12 cellular contexts compared by ENCODE assay signal in genomic region chr14:49220492-49220891, GRCh38.
"Had no signal": no experiment of that assay in that cellular context is flagged by ENCODE, and none has a peak within 500 bp of the region (broad histone marks: within the 10 kb centered on the region; RNA-seq: fewer than 3 reads in every experiment).

No MANE protein-coding gene starts in this region.

- H3K27ac ChIP-seq: right lobe of liver had no signal

- H3K4me1 ChIP-seq: right lobe of liver had no signal

- H3K9me3 ChIP-seq: esophagus muscularis mucosa, right lobe of liver had no signal

- DNase-seq: activated CD4-positive, CD25-positive, alpha-beta regulatory T cell; activated effector memory CD4-positive, alpha-beta T cell treated with Interleukin-2 at 50 U/mL for 16 hours; activated T-cell treated with anti-CD3 and anti-CD28 coated beads, Interleukin-2, amount 50 U/mL, for 1 hour; amniotic stem cell; left cardiac atrium; naive thymus-derived CD8-positive, alpha-beta T cell; nucleus accumbens; right lobe of liver; stimulated activated CD4-positive, alpha-beta T cell treated with anti-CD3 and anti-CD28 coated beads, Interleukin-1b, Interleukin-23, amount 100 ng/mL, for 48 hours; trophoblast cell had no signal

- H3K27me3 ChIP-seq: esophagus muscularis mucosa, right lobe of liver had no signal

- H3K4me3 ChIP-seq: esophagus muscularis mucosa, right lobe of liver had no signal

- ATAC-seq: naive thymus-derived CD8-positive, alpha-beta T cell; right lobe of liver; stimulated activated memory B cell treated with anti-CD40 and anti-IgM and Interleukin-4, amounts not matched to agents 10 μg/mL and 1 μg/mL and 100 μg/mL, for 72 hours had no signal

- H3K36me3 ChIP-seq: esophagus muscularis mucosa, right lobe of liver had no signal
